8 cellular contexts compared by ENCODE assay signal in the genomic region with DNA sequence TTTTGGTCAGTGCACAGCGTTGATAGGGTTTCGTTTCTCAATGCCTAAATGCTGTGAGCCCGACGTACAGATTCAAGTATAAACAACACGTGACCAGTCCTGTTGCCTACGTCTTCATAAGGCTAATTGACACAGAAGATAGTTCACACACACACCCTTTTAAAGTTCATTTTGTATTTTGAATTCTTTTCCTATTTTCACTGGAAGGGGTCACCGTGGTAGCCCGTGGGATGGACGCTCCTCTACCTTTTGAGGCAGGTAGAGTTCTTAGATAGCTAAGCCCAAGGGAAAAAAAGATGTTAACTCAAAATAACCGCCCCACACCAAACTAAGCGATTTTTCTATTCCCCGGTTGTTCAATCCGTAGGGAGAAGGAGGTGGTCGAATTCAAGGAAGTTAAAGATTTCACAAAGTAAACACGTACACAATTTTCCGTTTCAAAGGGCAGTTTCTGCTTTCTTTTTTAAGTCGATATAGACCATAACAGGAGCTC. TPM values are rescaled to one million over a fixed set of nuclear protein-coding genes. Genes with fewer than 3 reads are reported as not detected.
DNase-seq lines count a peak whose midpoint lies in the region; ATAC-seq and TF ChIP-seq lines count a peak whose summit lies in the region.

No MANE protein-coding gene starts in this region.

- H3K4me1 Mint-ChIP-seq in activated B cell treated with CpG ODN at 0.5 μM for 24 hours, result peaks cover 68% of the 10 kb centered on the region
- H3K4me1 Mint-ChIP-seq in natural killer cell treated with Interleukin-12 subunit alpha and Interleukin-12 subunit beta and Interleukin-15 and Interleukin-18, amount 100 ng/mL, for 72 hours (ENCODE audit: low read depth in 2 of 2), result peaks cover 52% of the 10 kb centered on the region in 2 donors

- peak overlapping the region; percentile 96 for H3K4me3 Mint-ChIP-seq in activated B cell treated with CpG ODN at 0.5 μM for 24 hours
- H3K4me3 Mint-ChIP-seq in natural killer cell treated with Interleukin-12 subunit alpha and Interleukin-12 subunit beta and Interleukin-15 and Interleukin-18, amount 100 ng/mL, for 72 hours, result peak overlapping the region; percentile 94

- no peaks in the 10 kb centered on the region for H3K9me3 ChIP-seq in BE2C

- no peaks in the 10 kb centered on the region for H3K9me3 Mint-ChIP-seq in activated B cell treated with CpG ODN at 0.5 μM for 24 hours
- H3K9me3 Mint-ChIP-seq in natural killer cell treated with Interleukin-12 subunit alpha and Interleukin-12 subunit beta and Interleukin-15 and Interleukin-18, amount 100 ng/mL, for 72 hours, result no peaks in the 10 kb centered on the region

- H3K36me3 ChIP-seq in BE2C, result no peaks in the 10 kb centered on the region; the same call in 1 of the 2 replicates

- peak overlapping the region; percentile 97 for H3K27ac Mint-ChIP-seq in activated B cell treated with CpG ODN at 0.5 μM for 24 hours
- H3K27ac Mint-ChIP-seq in natural killer cell treated with Interleukin-12 subunit alpha and Interleukin-12 subunit beta and Interleukin-15 and Interleukin-18, amount 100 ng/mL, for 72 hours, result peak overlapping the region; percentile 90 to 94

- H3K27me3 Mint-ChIP-seq in activated B cell treated with CpG ODN at 0.5 μM for 24 hours, result no peaks in the 10 kb centered on the region
- no peaks in the 10 kb centered on the region for H3K27me3 Mint-ChIP-seq in natural killer cell treated with Interleukin-12 subunit alpha and Interleukin-12 subunit beta and Interleukin-15 and Interleukin-18, amount 100 ng/mL, for 72 hours

- intact Hi-C loops in activated B cell treated with CpG ODN at 0.5 μM for 24 hours (cut with micrococcal nuclease), result loop anchor here (1.0 to 5.0 kb wide), 2 partner anchors 44 to 163 kb away; no protein-coding TSS in a partner anchor

- TF ChIP-seq CTCF in BE2C (IDR thresholded peaks at IDR 0.05; ENCODE audit: low read depth, low read length), result no peak
- TF ChIP-seq CTCF in activated B cell treated with CpG ODN at 0.5 μM for 24 hours (IDR thresholded peaks at IDR 0.05), result no peak

- POLR2A ChIA-PET in activated B cell treated with CpG ODN at 0.5 μM for 24 hours (lab: Charles Lee), result interaction anchor here (0.5 to 4.0 kb wide), 9 partner anchors 15 to 222 kb away, joined by 3 to 35 read pairs (median 10); partner anchors contain the start of gene RP9

- peaks cover 25% of the 10 kb centered on the region for H3K36me3 Mint-ChIP-seq in activated B cell treated with CpG ODN at 0.5 μM for 24 hours (ENCODE audit: low read depth)
- H3K36me3 Mint-ChIP-seq in natural killer cell treated with Interleukin-12 subunit alpha and Interleukin-12 subunit beta and Interleukin-15 and Interleukin-18, amount 100 ng/mL, for 72 hours, result peaks cover 12% of the 10 kb centered on the region

- CTCF ChIA-PET in activated B cell treated with CpG ODN at 0.5 μM for 24 hours (lab: Charles Lee), result interaction anchor here (1.3 to 4.0 kb wide), 3 partner anchors 44 to 218 kb away, joined by 3 to 17 read pairs (median 10); partner anchors contain the start of gene RP9

- no peaks in the 10 kb centered on the region for H3K27me3 ChIP-seq in BE2C

- peak; percentile 13 for DNase-seq in BE2C
- DNase-seq in NCI-H2107 treated with DMSO at 0.1 percent for 48 hours (lab: John Stamatoyannopoulos, UW; ENCODE audit: unreplicated experiment), result peak; percentile 60
- no peak for DNase-seq in activated B cell treated with CpG ODN at 0.5 μM for 24 hours
- peak; percentile 44 for DNase-seq in epithelial cell of prostate (ENCODE audit: low read depth, low spot score)
- peak; percentile 64 for DNase-seq in natural killer cell treated with Interleukin-12 subunit alpha and Interleukin-12 subunit beta and Interleukin-15 and Interleukin-18, amount 100 ng/mL, for 72 hours (ENCODE audit: low spot score)
- DNase-seq in cerebellar nuclear complex (lab: John Stamatoyannopoulos, UW), result no peak

- H3K4me3 ChIP-seq in BE2C (ENCODE audit: low read depth, low read length), result peak overlapping the region; percentile 81

- ATAC-seq in GM18498 (IDR thresholded peaks at IDR 0.05; ENCODE audit: unreplicated experiment) (peak; percentile 36), HG02938 (IDR thresholded peaks at IDR 0.05; ENCODE audit: unreplicated experiment) (peak; percentile 40), activated B cell treated with CpG ODN at 0.5 μM for 24 hours (ENCODE audit: low read depth) (peak; percentile 10)
- no peak for ATAC-seq in natural killer cell treated with Interleukin-12 subunit alpha and Interleukin-12 subunit beta and Interleukin-15 and Interleukin-18, amount 100 ng/mL, for 72 hours

- peak overlapping the region; percentile 96 for H3K27ac ChIP-seq in epithelial cell of prostate

- H3K4me1 ChIP-seq in BE2C, result peaks cover 3% of the 10 kb centered on the region; the same call in 1 of the 2 replicates

RNA-seq across cellular contexts. Expression of gene KBTBD2, which starts 1.0 kb away (rescaled TPM):
- 40.7 TPM for polyA plus RNA-seq in BE2C (2012; ENCODE audit: insufficient read depth, insufficient read length, low read depth)
- total RNA-seq in activated B cell treated with CpG ODN at 0.5 μM for 24 hours, result 35.2 and 39.7 TPM in 2 replicates
- 10 to 100 TPM; 36.3 to 38.8 TPM for total RNA-seq in natural killer cell treated with Interleukin-12 subunit alpha and Interleukin-12 subunit beta and Interleukin-15 and Interleukin-18, amount 100 ng/mL, for 72 hours

Comparison
In these comparisons a context has a peak if more than half of its experiments do, and no peak if none do; other contexts are left out.
1. DNase-seq: peak in BE2C (single experiment), NCI-H2107 treated with DMSO at 0.1 percent for 48 hours (single experiment), epithelial cell of prostate (single experiment) and natural killer cell treated with Interleukin-12 subunit alpha and Interleukin-12 subunit beta and Interleukin-15 and Interleukin-18, amount 100 ng/mL, for 72 hours (single experiment); none in activated B cell treated with CpG ODN at 0.5 μM for 24 hours (single experiment) and cerebellar nuclear complex (0 of 2).
2. ATAC-seq: peak in GM18498 (single experiment), HG02938 (single experiment) and activated B cell treated with CpG ODN at 0.5 μM for 24 hours (single experiment); none in natural killer cell treated with Interleukin-12 subunit alpha and Interleukin-12 subunit beta and Interleukin-15 and Interleukin-18, amount 100 ng/mL, for 72 hours (0 of 2).